In the genomic region with DNA sequence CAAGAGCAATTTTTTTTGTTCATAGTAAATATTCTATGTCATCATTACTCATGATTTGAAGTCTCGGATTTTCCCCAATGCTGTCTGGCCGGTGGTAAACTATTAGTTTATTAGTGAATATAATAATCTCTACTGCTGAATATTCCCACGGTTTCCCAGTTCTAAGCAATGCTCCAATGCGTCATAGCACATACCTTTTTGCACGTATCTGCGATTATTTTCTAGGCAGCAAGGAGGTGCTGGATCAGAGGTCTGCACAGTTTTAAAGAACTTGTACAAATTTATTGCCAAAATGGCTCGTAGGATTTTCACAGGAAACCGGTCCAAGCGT, we compare ENCODE assay signal across 10 cellular contexts. TPM values are rescaled to one million over a fixed set of nuclear protein-coding genes. Genes with fewer than 3 reads are reported as not detected.
DNase-seq lines count a peak whose midpoint lies in the region; ATAC-seq, FAIRE-seq and TF ChIP-seq lines count a peak whose summit lies in the region.
"Had no signal": no experiment of that assay in that cellular context is flagged by ENCODE, and none has a peak within 500 bp of the region (broad histone marks: within the 10 kb centered on the region; RNA-seq: fewer than 3 reads in every experiment).

No MANE protein-coding gene starts in this region.

- H3K9me3 Mint-ChIP-seq in activated T-cell treated with anti-CD3 and anti-CD28 coated beads, Interleukin-2, amount 50 U/mL, for 72 hours: no peaks in the 10 kb centered on the region
- no peaks in the 10 kb centered on the region for H3K9me3 Mint-ChIP-seq in astrocyte (ENCODE audit: unreplicated experiment)

- H3K4me1 Mint-ChIP-seq in activated T-cell treated with anti-CD3 and anti-CD28 coated beads, Interleukin-2, amount 50 U/mL, for 72 hours (ENCODE audit: low read depth): peaks cover 81% of the 10 kb centered on the region
- H3K4me1 Mint-ChIP-seq in astrocyte (ENCODE audit: low read depth, unreplicated experiment): no peaks in the 10 kb centered on the region

- H3K4me2 ChIP-seq in astrocyte (ENCODE audit: low read length): peak overlapping the region; percentile 86

- no peak for FAIRE-seq in astrocyte (lab: Jason Lieb, UNC)

- H3K79me2 ChIP-seq in astrocyte (ENCODE audit: insufficient read depth, low read length): no peaks in the 10 kb centered on the region

- peak overlapping the region; percentile 71 for H3K9ac ChIP-seq in astrocyte (ENCODE audit: low read length)
- peak overlapping the region in 1 of 5 donors; percentile 30 for H3K9ac ChIP-seq in subcutaneous abdominal adipose tissue (ENCODE audit: low read length in 5 of 5)

- H3K9me3 ChIP-seq in astrocyte (ENCODE audit: insufficient read depth, low read depth, low read length) (no peaks in the 10 kb centered on the region), subcutaneous abdominal adipose tissue (ENCODE audit: control insufficient read depth in 5 of 5, low read length in 5 of 5) (no peaks in the 10 kb centered on the region)

- H3K27ac Mint-ChIP-seq in activated T-cell treated with anti-CD3 and anti-CD28 coated beads, Interleukin-2, amount 50 U/mL, for 72 hours: peak overlapping the region; percentile 11
- H3K27ac Mint-ChIP-seq in astrocyte (ENCODE audit: unreplicated experiment): no peak overlapping the region

- H3K36me3 ChIP-seq in astrocyte (ENCODE audit: insufficient read depth, low read length) (no peaks in the 10 kb centered on the region), subcutaneous abdominal adipose tissue (ENCODE audit: control insufficient read depth in 5 of 5, insufficient read depth in 5 of 5, low read length in 5 of 5) (no peaks in the 10 kb centered on the region)

- no peak overlapping the region for H3K27ac ChIP-seq in astrocyte (ENCODE audit: low read depth, low read length)
- no peak overlapping the region for H3K27ac ChIP-seq in subcutaneous abdominal adipose tissue (ENCODE audit: low read depth, low read length)
- H3K27ac ChIP-seq: C4-2B had no signal

- peak overlapping the region; percentile 86 to 93 for H3K4me3 Mint-ChIP-seq in activated T-cell treated with anti-CD3 and anti-CD28 coated beads, Interleukin-2, amount 50 U/mL, for 72 hours
- no peak overlapping the region for H3K4me3 Mint-ChIP-seq in astrocyte (ENCODE audit: unreplicated experiment)

- no peak for DNase-seq in activated T-cell treated with anti-CD3 and anti-CD28 coated beads, Interleukin-2, amount 50 U/mL, for 72 hours
- DNase-seq in activated T-cell treated with anti-CD3 and anti-CD28 coated beads, Interleukin-2, amount 50 U/mL, for 1 hour: no peak
- peak; percentile 16 for DNase-seq in astrocyte (ENCODE audit: low read depth)
- DNase-seq in iris pigment epithelial cell (ENCODE audit: low read depth): peak; percentile 13
- DNase-seq in DMS 273 (lab: John Stamatoyannopoulos, UW; ENCODE audit: unreplicated experiment): no peak
- no peak for DNase-seq in activated CD4-positive, alpha-beta T cell treated with anti-CD3 and anti-CD28 coated beads for 4 hours
- DNase-seq: NCI-H2081 treated with DMSO at 0.1 percent for 48 hours had no signal

- H3K36me3 Mint-ChIP-seq in activated T-cell treated with anti-CD3 and anti-CD28 coated beads, Interleukin-2, amount 50 U/mL, for 72 hours (ENCODE audit: insufficient read depth in 2 of 2): peaks cover 4 to 8% of the 10 kb centered on the region in 2 donors
- peaks cover 3% of the 10 kb centered on the region for H3K36me3 Mint-ChIP-seq in astrocyte (ENCODE audit: low read depth, unreplicated experiment)

- H2AFZ ChIP-seq in astrocyte (ENCODE audit: low read depth, low read length): peak overlapping the region; percentile 72

- no peaks in the 10 kb centered on the region for H4K20me1 ChIP-seq in astrocyte (ENCODE audit: insufficient read depth, low read length)

- no peaks in the 10 kb centered on the region for H3K27me3 Mint-ChIP-seq in activated T-cell treated with anti-CD3 and anti-CD28 coated beads, Interleukin-2, amount 50 U/mL, for 72 hours (ENCODE audit: low read depth)
- H3K27me3 Mint-ChIP-seq in astrocyte (ENCODE audit: low read depth, unreplicated experiment): peaks cover 22% of the 10 kb centered on the region

- no peak for TF ChIP-seq CTCF in astrocyte (IDR thresholded peaks at IDR 0.05; ENCODE audit: insufficient read depth, low read depth, low read length)

- H3K4me1 ChIP-seq in astrocyte (ENCODE audit: insufficient read depth, low read length) (peaks cover 9% of the 10 kb centered on the region), subcutaneous abdominal adipose tissue (ENCODE audit: control insufficient read depth in 5 of 5, insufficient read depth in 5 of 5, low read length in 5 of 5) (peaks cover 2 to 13% (median 10%) of the 10 kb centered on the region in 5 donors)

- H3K27me3 ChIP-seq in astrocyte (ENCODE audit: insufficient read depth, low read length) (no peaks in the 10 kb centered on the region), subcutaneous abdominal adipose tissue (ENCODE audit: control insufficient read depth in 5 of 5, insufficient read depth in 4 of 5, low read length in 5 of 5) (peaks cover 4 to 27% (median 11%) of the 10 kb centered on the region in 5 donors)

- H3K4me3 ChIP-seq in astrocyte (ENCODE audit: insufficient read depth, low read depth, low read length) (peak overlapping the region; percentile 50), subcutaneous abdominal adipose tissue (ENCODE audit: low read depth in 1 of 5, low read length in 5 of 5) (peak overlapping the region in 3 of 5 donors; percentile 48 to 53 (median 48))

- ATAC-seq in activated T-cell treated with anti-CD3 and anti-CD28 coated beads, Interleukin-2, amount 50 U/mL, for 72 hours (replicated peaks in 1 of 2): no peak
- no peak for ATAC-seq in HG03139 (IDR thresholded peaks at IDR 0.05; ENCODE audit: unreplicated experiment)

RNA-seq across cellular contexts. Expression of a gene that starts 43.9 kb away (rescaled TPM):
- 100 to 1,000 TPM; 142 to 265 TPM for total RNA-seq in activated T-cell treated with anti-CD3 and anti-CD28 coated beads, Interleukin-2, amount 50 U/mL, for 72 hours
- 2.6 TPM in 2 replicates for total RNA-seq in astrocyte

Comparison
In these comparisons a context has a peak if more than half of its experiments do, and no peak if none do; other contexts are left out.
1. DNase-seq: peak in astrocyte (single experiment) and iris pigment epithelial cell (single experiment); none in activated T-cell treated with anti-CD3 and anti-CD28 coated beads, Interleukin-2, amount 50 U/mL, for 72 hours (0 of 2), activated T-cell treated with anti-CD3 and anti-CD28 coated beads, Interleukin-2, amount 50 U/mL, for 1 hour (single experiment), DMS 273 (single experiment) and activated CD4-positive, alpha-beta T cell treated with anti-CD3 and anti-CD28 coated beads for 4 hours (0 of 2).
2. RNA of a gene that starts 43.9 kb away (total RNA-seq): 142 to 265 TPM in activated T-cell treated with anti-CD3 and anti-CD28 coated beads, Interleukin-2, amount 50 U/mL, for 72 hours; 2.6 TPM in astrocyte; every median in the first group is over 10 times any median in the second.